ENCODE assay signal across 11 cellular contexts in genomic region chr17:69430488-69430887, GRCh38. TPM values are rescaled to one million over a fixed set of nuclear protein-coding genes. Genes with fewer than 3 reads are reported as not detected.
DNase-seq lines count a peak whose midpoint lies in the region; ATAC-seq and TF ChIP-seq lines count a peak whose summit lies in the region.
"Had no signal": no experiment of that assay in that cellular context is flagged by ENCODE, and none has a peak within 500 bp of the region (broad histone marks: within the 10 kb centered on the region; RNA-seq: fewer than 3 reads in every experiment).

No MANE protein-coding gene starts in this region.

- TF ChIP-seq CTCF in mammary epithelial cell (conservative IDR thresholded peaks at IDR 0.05 in 1 of 2, IDR thresholded peaks at IDR 0.05 in 1 of 2; ENCODE audit: extremely low read depth in 1 of 2, insufficient read depth in 1 of 2, low read depth in 1 of 2, low read length in 2 of 2) (no peak), psoas muscle (IDR thresholded peaks at IDR 0.05) (no peak), OCI-LY7 (conservative IDR thresholded peaks at IDR 0.05; ENCODE audit: low read length) (no peak)

- dilution Hi-C loops in mammary epithelial cell (cut with HindIII; ENCODE audit: low sequenced_read_pairs), result no loop called here

- peak overlapping the region; percentile 88 for H2AFZ ChIP-seq in mammary epithelial cell (ENCODE audit: low read depth, low read length)
- H2AFZ ChIP-seq in OCI-LY7 (ENCODE audit: low read length), result no peak overlapping the region

- H3K27me3 ChIP-seq in mammary epithelial cell (ENCODE audit: insufficient read depth, low read length) (no peaks in the 10 kb centered on the region), psoas muscle (ENCODE audit: insufficient read depth in 3 of 3, low read length in 2 of 3) (no peaks in the 10 kb centered on the region)

- peaks cover 44% of the 10 kb centered on the region for H3K4me1 Mint-ChIP-seq in activated CD4-positive, alpha-beta T cell treated with anti-CD3 and anti-CD28 coated beads for 36 hours

- H3K27ac Mint-ChIP-seq in activated CD4-positive, alpha-beta T cell treated with anti-CD3 and anti-CD28 coated beads for 36 hours, result peak overlapping the region; percentile 52

- DNase-seq in activated CD4-positive, alpha-beta T cell treated with anti-CD3 and anti-CD28 coated beads for 36 hours, result no peak
- no peak for DNase-seq in activated CD4-positive, alpha-beta T cell treated with anti-CD3 and anti-CD28 coated beads, Interleukin-2, amount 50 U/mL, for 48 hours
- DNase-seq in mammary epithelial cell (peak; percentile 95), psoas muscle (no peak), OCI-LY7 (ENCODE audit: low spot score) (no peak), putamen (ENCODE audit: low spot score) (no peak), T-helper 9 cell (no peak)
- DNase-seq: activated CD4-positive, alpha-beta T cell treated with anti-CD3 and anti-CD28 coated beads for 4 hours; naive B cell; NCI-H774 had no signal

- no peaks in the 10 kb centered on the region for H3K36me3 ChIP-seq in mammary epithelial cell (ENCODE audit: insufficient read depth, low read length)
- no peaks in the 10 kb centered on the region for H3K36me3 ChIP-seq in psoas muscle (ENCODE audit: insufficient read depth in 1 of 2, low read depth in 1 of 2)
- H3K36me3 ChIP-seq in OCI-LY7 (ENCODE audit: insufficient read depth, low read length), result no peaks in the 10 kb centered on the region

- H3K27ac ChIP-seq in mammary epithelial cell (ENCODE audit: insufficient read depth, low read depth, low read length), result peak overlapping the region; percentile 80
- peak overlapping the region; percentile 19 for H3K27ac ChIP-seq in psoas muscle
- H3K27ac ChIP-seq in OCI-LY7 (ENCODE audit: low read depth, low read length, poor library complexity, severe bottlenecking), result no peak overlapping the region

- no peaks in the 10 kb centered on the region for H3K9me2 ChIP-seq in OCI-LY7 (ENCODE audit: insufficient read depth, low read length)

- no peak overlapping the region for H3K9ac ChIP-seq in mammary epithelial cell (ENCODE audit: insufficient read depth, low read length)

- peak overlapping the region; percentile 16 for H3K4me3 Mint-ChIP-seq in activated CD4-positive, alpha-beta T cell treated with anti-CD3 and anti-CD28 coated beads for 36 hours

- in situ Hi-C loops in mammary epithelial cell (cut with MboI; ENCODE audit: low sequenced_read_pairs in 2 of 2), result no loop called here

- no peaks in the 10 kb centered on the region for H3K9me3 ChIP-seq in mammary epithelial cell (replicated peaks; ENCODE audit: insufficient read depth, low read length)
- H3K9me3 ChIP-seq in psoas muscle, result no peaks in the 10 kb centered on the region
- no peaks in the 10 kb centered on the region for H3K9me3 ChIP-seq in OCI-LY7 (ENCODE audit: low read length)

- H3K79me2 ChIP-seq in mammary epithelial cell (ENCODE audit: insufficient read depth, low read length) (no peaks in the 10 kb centered on the region), OCI-LY7 (ENCODE audit: insufficient read depth, low read depth, low read length) (no peaks in the 10 kb centered on the region)

- no peaks in the 10 kb centered on the region for H3K9me3 Mint-ChIP-seq in activated CD4-positive, alpha-beta T cell treated with anti-CD3 and anti-CD28 coated beads for 36 hours (ENCODE audit: low read depth)
- H3K9me3 Mint-ChIP-seq: naive B cell had no signal

- intact Hi-C loops in activated CD4-positive, alpha-beta T cell treated with anti-CD3 and anti-CD28 coated beads for 36 hours (cut with DNase I, micrococcal nuclease), result no loop called here
- intact Hi-C loops in mammary epithelial cell (cut with micrococcal nuclease) (no loop called here), psoas muscle (cut with DNase I) (no loop called here), OCI-LY7 (cut with micrococcal nuclease; ENCODE audit: unreplicated experiment) (no loop called here)

- ATAC-seq in activated CD4-positive, alpha-beta T cell treated with anti-CD3 and anti-CD28 coated beads for 36 hours, result peak; percentile 69
- ATAC-seq in HG03354 (IDR thresholded peaks at IDR 0.05; ENCODE audit: poor library complexity, severe bottlenecking, unreplicated experiment), result peak; percentile 50
- ATAC-seq in psoas muscle, result no peak

- peaks cover 7% of the 10 kb centered on the region for H3K36me3 Mint-ChIP-seq in activated CD4-positive, alpha-beta T cell treated with anti-CD3 and anti-CD28 coated beads for 36 hours (ENCODE audit: low read depth)

- H3K4me3 ChIP-seq in mammary epithelial cell (replicated peaks in 1 of 3; ENCODE audit: insufficient read depth in 1 of 3, low read depth in 2 of 3, low read length in 3 of 3) (peak overlapping the region in 1 of 3 experiments; percentile 3), psoas muscle (no peak overlapping the region), OCI-LY7 (ENCODE audit: low read depth, low read length, poor library complexity, severe bottlenecking) (no peak overlapping the region)

- H3K4me1 ChIP-seq in mammary epithelial cell (ENCODE audit: insufficient read depth, low read length) (peaks cover 23% of the 10 kb centered on the region), psoas muscle (peaks cover 30% of the 10 kb centered on the region), OCI-LY7 (ENCODE audit: insufficient read depth, low read length, poor library complexity, severe bottlenecking) (peaks cover 10% of the 10 kb centered on the region)

- H3K4me2 ChIP-seq in mammary epithelial cell (ENCODE audit: insufficient read depth, low read depth, low read length) (peak overlapping the region; percentile 50), OCI-LY7 (ENCODE audit: low read length) (no peak overlapping the region)

- H4K20me1 ChIP-seq in mammary epithelial cell (ENCODE audit: insufficient read depth, low read length) (no peaks in the 10 kb centered on the region), OCI-LY7 (ENCODE audit: insufficient read depth, low read length) (no peaks in the 10 kb centered on the region)

- CTCF ChIA-PET in activated CD4-positive, alpha-beta T cell treated with anti-CD3 and anti-CD28 coated beads for 36 hours (lab: Charles Lee), result interaction anchor here (0.8 to 2.3 kb wide), 4 partner anchors 15 to 119 kb away, joined by 3 to 9 read pairs (median 4); partner anchors contain the start of gene MAP2K6
- CTCF ChIA-PET in mammary epithelial cell (lab: Charles Lee; ENCODE audit: low non-redundant PET), result no interaction called here
- CTCF ChIA-PET in OCI-LY7 (lab: Charles Lee; ENCODE audit: unreplicated experiment), result interaction anchor here (1.3 kb wide), 1 partner anchor 8 kb away, joined by 6 read pairs; no protein-coding TSS in a partner anchor

- 33% methylated on average over 3 of the region's 4 CpGs for WGBS in mammary epithelial cell (ENCODE audit: low coverage, missing lambda C conversion rate)
- 63 to 76% (median 66%) methylated on average over 4 of the region's 4 CpGs for WGBS in psoas muscle, 3 donors

- BruUV-seq in mammary epithelial cell (replicated peaks; lab: Mats Ljungman, UMichigan) (no TSS peak), OCI-LY7 (replicated peaks; lab: Mats Ljungman, UMichigan) (no TSS peak)

- no peaks in the 10 kb centered on the region for H3K27me3 Mint-ChIP-seq in activated CD4-positive, alpha-beta T cell treated with anti-CD3 and anti-CD28 coated beads for 36 hours
- H3K27me3 Mint-ChIP-seq: naive B cell had no signal

- POLR2A ChIA-PET in activated CD4-positive, alpha-beta T cell treated with anti-CD3 and anti-CD28 coated beads for 36 hours (lab: Charles Lee), result no interaction called here
- POLR2A ChIA-PET in OCI-LY7 (lab: Charles Lee), result interaction anchor here (0.5 to 5.5 kb wide), 11 partner anchors 8 to 1078 kb away, joined by 3 to 23 read pairs (median 3); partner anchors contain the start of gene MAP2K6

RNA-seq across cellular contexts. Expression of gene MAP2K6, which starts 16.0 kb away (rescaled TPM):
- 1 to 10 TPM; 2.7 to 3.4 TPM for total RNA-seq in activated CD4-positive, alpha-beta T cell treated with anti-CD3 and anti-CD28 coated beads for 36 hours
- 1 to 10 TPM; 1.7 to 2.2 TPM for total RNA-seq in mammary epithelial cell
- 1.4 TPM for polyA plus RNA-seq in mammary epithelial cell
- 2.9 TPM for polyA minus RNA-seq in mammary epithelial cell
- total RNA-seq in psoas muscle, result 100 to 1,000 TPM in 1 of 4 donors, 10 to 100 TPM in 3; 32.1 to 102 (median 46.3) TPM
- polyA plus RNA-seq in psoas muscle, result 100 to 1,000 TPM in 1 of 3 donors, 10 to 100 TPM in 1, 1 to 10 TPM in 1; 6.4 to 127 (median 64.0) TPM
- 8.4 and 10.3 TPM in 2 replicates for total RNA-seq in OCI-LY7 (2014; rRNA removed; shearing (Covaris generic))
- total RNA-seq in OCI-LY7 (2022), result 25.2 and 27.6 TPM in 2 replicates

Comparison
In these comparisons a context has a peak if more than half of its experiments do, and no peak if none do; other contexts are left out.
1. ATAC-seq: peak in activated CD4-positive, alpha-beta T cell treated with anti-CD3 and anti-CD28 coated beads for 36 hours (single experiment) and HG03354 (single experiment); none in psoas muscle (0 of 4).